Comparison of ENCODE assay signal across 8 cellular contexts in the genomic region with DNA sequence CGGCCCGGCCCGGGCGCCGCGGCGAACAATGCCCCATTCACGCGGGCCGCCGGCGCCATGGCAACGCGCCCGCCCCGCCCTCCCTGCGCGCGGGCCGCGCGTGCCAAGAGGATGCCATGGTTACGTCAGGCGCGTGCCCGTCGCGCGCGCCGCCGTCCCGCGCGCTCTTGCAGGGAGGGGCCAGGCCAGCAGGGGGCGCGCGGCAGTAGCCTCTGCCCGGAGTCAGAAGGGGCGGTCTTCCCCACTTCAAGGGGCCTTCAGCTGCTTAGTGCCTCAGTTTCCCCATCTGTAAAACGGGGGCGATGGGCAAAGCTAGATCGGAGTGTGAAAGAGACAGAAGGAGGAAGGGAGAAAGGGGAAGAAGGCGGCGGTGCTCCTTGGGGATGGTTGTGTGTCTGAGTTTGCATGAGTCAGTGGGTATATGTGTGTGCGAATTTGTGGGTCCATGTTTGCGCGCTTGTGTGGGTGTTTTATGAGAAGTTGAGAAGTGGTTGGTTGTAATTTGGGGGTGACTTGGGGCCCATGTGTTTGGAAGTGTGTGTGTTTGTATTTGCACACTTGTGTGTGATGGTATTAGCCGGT. TPM values are rescaled to one million over a fixed set of nuclear protein-coding genes. Genes with fewer than 3 reads are reported as not detected.
DNase-seq lines count a peak whose midpoint lies in the region; ATAC-seq and TF ChIP-seq lines count a peak whose summit lies in the region.

No MANE protein-coding gene starts in this region.

- DNase-seq in Calu3, result peak; percentile 82
- DNase-seq in OCI-M1 (lab: John Stamatoyannopoulos, UW), result peak; percentile 67
- DNase-seq in activated T-cell treated with anti-CD3 and anti-CD28 coated beads, Interleukin-2, amount 50 U/mL, for 1 hour, result peak; percentile 90
- DNase-seq in fibroblast of gingiva (ENCODE audit: low read depth), result peak; percentile 77
- peak; percentile 91 for DNase-seq in natural killer cell
- peak; percentile 54 to 67 for DNase-seq in stimulated activated CD8-positive, alpha-beta memory T cell treated with anti-CD3 and anti-CD28 coated beads, Interleukin-7, amount 100 ng/mL, for 48 hours (ENCODE audit: extremely low read depth in 1 of 2, low read depth in 1 of 2)

- intact Hi-C loops in Calu3 (cut with micrococcal nuclease; ENCODE audit: unreplicated experiment) (no loop called here), natural killer cell (cut with micrococcal nuclease) (loop anchor here (1.0 to 2.0 kb wide), 2 partner anchors 31 to 78 kb away; no protein-coding TSS in a partner anchor)

- TF ChIP-seq CTCF in Calu3 (IDR thresholded peaks at IDR 0.05; ENCODE audit: unreplicated experiment) (peak; percentile 85), natural killer cell (IDR thresholded peaks at IDR 0.05) (peak; percentile 84)

- H3K9me3 Mint-ChIP-seq in Calu3 (ENCODE audit: low read depth, unreplicated experiment) (no peaks in the 10 kb centered on the region), natural killer cell (no peaks in the 10 kb centered on the region)

- peaks cover 11% of the 10 kb centered on the region for H3K36me3 Mint-ChIP-seq in Calu3 (ENCODE audit: insufficient read depth, unreplicated experiment)
- H3K36me3 Mint-ChIP-seq in natural killer cell, result no peaks in the 10 kb centered on the region

- ATAC-seq in HG03565 (IDR thresholded peaks at IDR 0.05; ENCODE audit: unreplicated experiment) (peak; percentile 45), natural killer cell (peak; percentile 40 to 73 (median 43)), GM21360 (IDR thresholded peaks at IDR 0.05; ENCODE audit: unreplicated experiment) (no peak)

- no peaks in the 10 kb centered on the region for H3K4me1 Mint-ChIP-seq in Calu3 (ENCODE audit: low read depth, unreplicated experiment)
- H3K4me1 Mint-ChIP-seq in natural killer cell, result peaks cover 0 to 5% of the 10 kb centered on the region in 2 donors

- no peak overlapping the region for H3K27ac Mint-ChIP-seq in Calu3 (ENCODE audit: unreplicated experiment)
- no peak overlapping the region for H3K27ac Mint-ChIP-seq in natural killer cell

- BruUV-seq in Calu3 (replicated peaks; lab: Mats Ljungman, UMichigan), result no TSS peak

- H3K27me3 Mint-ChIP-seq in Calu3 (ENCODE audit: unreplicated experiment), result no peaks in the 10 kb centered on the region
- peaks cover 0 to 3% of the 10 kb centered on the region in 2 donors for H3K27me3 Mint-ChIP-seq in natural killer cell (ENCODE audit: low read depth in 2 of 2)

- CTCF ChIA-PET in Calu3 (lab: Charles Lee), result interaction anchor here (1.0 kb wide), 1 partner anchor 77 kb away, joined by 6 read pairs; no protein-coding TSS in a partner anchor

- no peak overlapping the region for H3K4me3 Mint-ChIP-seq in Calu3 (ENCODE audit: low read depth, unreplicated experiment)
- H3K4me3 Mint-ChIP-seq in natural killer cell, result no peak overlapping the region

RNA-seq across cellular contexts. Expression of gene NFIX, which starts 11.6 kb away (rescaled TPM):
- 16.4 and 21.9 TPM in 2 replicates for total RNA-seq in Calu3 (2022)
- total RNA-seq in natural killer cell, result 1 to 10 TPM in 2 of 3 donors, under 1 TPM in 1; 0.61 to 2.1 (median 1.3) TPM

RNA-seq across cellular contexts. Expression of gene DAND5, which starts 14.3 kb away (rescaled TPM):
- total RNA-seq in Calu3 (2022) (0.21 and 0.47 TPM in 2 replicates), natural killer cell (not detected)

RNA-seq across cellular contexts. Expression of gene GADD45GIP1, which starts 26.6 kb away (rescaled TPM):
- total RNA-seq in Calu3 (2022) (20.0 and 21.6 TPM in 2 replicates), natural killer cell (1 to 10 TPM; 5.3 to 7.1 (median 5.7) TPM)

RNA-seq across cellular contexts. Expression of gene RAD23A, which starts 38.0 kb away (rescaled TPM):
- total RNA-seq in Calu3 (2022) (101 and 110 TPM in 2 replicates), natural killer cell (10 to 100 TPM; 79.2 to 81.2 (median 80.3) TPM)

RNA-seq across cellular contexts. Expression of gene CALR, which starts 45.2 kb away (rescaled TPM):
- total RNA-seq in Calu3 (2022) (680 and 718 TPM in 2 replicates), natural killer cell (100 to 1,000 TPM; 588 to 813 (median 763) TPM)
